ENCODE assay signal across 8 cellular contexts in genomic region chr1:7975212-7975865, GRCh38. TPM values are rescaled to one million over a fixed set of nuclear protein-coding genes. Genes with fewer than 3 reads are reported as not detected.
A peak's percentile ranks its signal among the peaks of the same experiment; 100 is the strongest.
DNase-seq lines count a peak whose midpoint lies in the region; ATAC-seq and TF ChIP-seq lines count a peak whose summit lies in the region.

No MANE protein-coding gene starts in this region.

- H3K9me3 ChIP-seq in left lung = no peaks in the 10 kb centered on the region

- no peak overlapping the region for H3K27ac Mint-ChIP-seq in activated CD8-positive, alpha-beta memory T cell treated with anti-CD3 and anti-CD28 coated beads, Interleukin-2, amount 10 ng/mL, durations not matched to agents 7 days and 5 days

- CTCF ChIA-PET in activated CD8-positive, alpha-beta memory T cell treated with anti-CD3 and anti-CD28 coated beads, Interleukin-2, amount 10 ng/mL, durations not matched to agents 7 days and 5 days (lab: Charles Lee) = interaction anchor here (0.9 to 3.0 kb wide), 18 partner anchors 9 to 383 kb away, joined by 3 to 14 read pairs (median 4); no protein-coding TSS in a partner anchor

- H3K4me3 ChIP-seq in choroid plexus epithelial cell (ENCODE audit: low read depth, low read length) (no peak overlapping the region), left lung (no peak overlapping the region)

- H3K27me3 ChIP-seq in left lung = no peaks in the 10 kb centered on the region

- H3K4me3 Mint-ChIP-seq in activated CD8-positive, alpha-beta memory T cell treated with anti-CD3 and anti-CD28 coated beads, Interleukin-2, amount 10 ng/mL, durations not matched to agents 7 days and 5 days = no peak overlapping the region

- intact Hi-C loops in left lung (cut with DNase I) = no loop called here

- no peaks in the 10 kb centered on the region for H3K4me1 ChIP-seq in left lung

- H3K9me3 Mint-ChIP-seq in activated CD8-positive, alpha-beta memory T cell treated with anti-CD3 and anti-CD28 coated beads, Interleukin-2, amount 10 ng/mL, durations not matched to agents 7 days and 5 days (ENCODE audit: low read depth) = no peaks in the 10 kb centered on the region

- peaks cover 47% of the 10 kb centered on the region for H3K36me3 Mint-ChIP-seq in activated CD8-positive, alpha-beta memory T cell treated with anti-CD3 and anti-CD28 coated beads, Interleukin-2, amount 10 ng/mL, durations not matched to agents 7 days and 5 days

- H3K36me3 ChIP-seq in left lung = peaks cover 0 to 97% of the 10 kb centered on the region in 2 donors

- H3K27ac ChIP-seq in left lung = no peak overlapping the region

- peak; percentile 75 for ATAC-seq in activated CD8-positive, alpha-beta memory T cell treated with anti-CD3 and anti-CD28 coated beads, Interleukin-2, amount 10 ng/mL, durations not matched to agents 7 days and 5 days
- ATAC-seq in left lung = peak; percentile 100

- H3K4me1 Mint-ChIP-seq in activated CD8-positive, alpha-beta memory T cell treated with anti-CD3 and anti-CD28 coated beads, Interleukin-2, amount 10 ng/mL, durations not matched to agents 7 days and 5 days = peaks cover 15% of the 10 kb centered on the region

- H3K27me3 Mint-ChIP-seq in activated CD8-positive, alpha-beta memory T cell treated with anti-CD3 and anti-CD28 coated beads, Interleukin-2, amount 10 ng/mL, durations not matched to agents 7 days and 5 days = no peaks in the 10 kb centered on the region

- DNase-seq in activated CD8-positive, alpha-beta memory T cell treated with anti-CD3 and anti-CD28 coated beads, Interleukin-2, amount 10 ng/mL, durations not matched to agents 7 days and 5 days = peak; percentile 52
- DNase-seq in activated CD8-positive, alpha-beta memory T cell treated with anti-CD3 and anti-CD28 coated beads for 24 hours = no peak
- DNase-seq in NCI-H1092 treated with DMSO at 0.1 percent for 48 hours (lab: John Stamatoyannopoulos, UW) (peak; percentile 71), SW480 (ENCODE audit: low spot score) (peak; percentile 69), choroid plexus epithelial cell (ENCODE audit: low read depth) (peak; percentile 89), left lung (peak in 1 of 2 donors; percentile 51), stromal cell of bone marrow (ENCODE audit: low read depth) (peak; percentile 48), KG1 (lab: John Stamatoyannopoulos, UW) (no peak)

- peak; percentile 99 for TF ChIP-seq CTCF in choroid plexus epithelial cell (conservative IDR thresholded peaks at IDR 0.05; ENCODE audit: low read depth, low read length)
- TF ChIP-seq CTCF in left lung (IDR thresholded peaks at IDR 0.05) = peak; percentile 64 to 71

RNA-seq across cellular contexts. Expression of gene PARK7, which starts 13.8 kb away (rescaled TPM):
- total RNA-seq in activated CD8-positive, alpha-beta memory T cell treated with anti-CD3 and anti-CD28 coated beads, Interleukin-2, amount 10 ng/mL, durations not matched to agents 7 days and 5 days = 100 to 1,000 TPM; 310 to 434 TPM
- 100 to 1,000 TPM; 227 to 262 TPM for total RNA-seq in left lung

RNA-seq across cellular contexts. Expression of gene TNFRSF9, which starts 34.7 kb away (rescaled TPM):
- total RNA-seq in activated CD8-positive, alpha-beta memory T cell treated with anti-CD3 and anti-CD28 coated beads, Interleukin-2, amount 10 ng/mL, durations not matched to agents 7 days and 5 days = 10 to 100 TPM; 19.2 to 68.1 TPM
- 1 to 10 TPM in 1 of 2 donors, under 1 TPM in 1; 0.70 to 4.3 TPM for total RNA-seq in left lung

RNA-seq across cellular contexts. Expression of gene ERRFI1, which starts 50.8 kb away (rescaled TPM):
- 1 to 10 TPM in 1 of 2 experiments, under 1 TPM in 1; 0.53 to 1.5 TPM for total RNA-seq in activated CD8-positive, alpha-beta memory T cell treated with anti-CD3 and anti-CD28 coated beads, Interleukin-2, amount 10 ng/mL, durations not matched to agents 7 days and 5 days
- 10 to 100 TPM; 60.8 to 63.0 TPM for total RNA-seq in left lung

Comparison
In these comparisons a context has a peak if more than half of its experiments do, and no peak if none do; other contexts are left out.
1. DNase-seq: peak in activated CD8-positive, alpha-beta memory T cell treated with anti-CD3 and anti-CD28 coated beads, Interleukin-2, amount 10 ng/mL, durations not matched to agents 7 days and 5 days (single experiment), NCI-H1092 treated with DMSO at 0.1 percent for 48 hours (single experiment), SW480 (single experiment), choroid plexus epithelial cell (single experiment) and stromal cell of bone marrow (single experiment); none in activated CD8-positive, alpha-beta memory T cell treated with anti-CD3 and anti-CD28 coated beads for 24 hours (single experiment) and KG1 (single experiment).
2. RNA of gene ERRFI1, which starts 50.8 kb away (total RNA-seq): 60.8 to 63.0 TPM in left lung; 0.53 to 1.5 TPM in activated CD8-positive, alpha-beta memory T cell treated with anti-CD3 and anti-CD28 coated beads, Interleukin-2, amount 10 ng/mL, durations not matched to agents 7 days and 5 days; every median in the first group is over 10 times any median in the second.